In the genomic region with DNA sequence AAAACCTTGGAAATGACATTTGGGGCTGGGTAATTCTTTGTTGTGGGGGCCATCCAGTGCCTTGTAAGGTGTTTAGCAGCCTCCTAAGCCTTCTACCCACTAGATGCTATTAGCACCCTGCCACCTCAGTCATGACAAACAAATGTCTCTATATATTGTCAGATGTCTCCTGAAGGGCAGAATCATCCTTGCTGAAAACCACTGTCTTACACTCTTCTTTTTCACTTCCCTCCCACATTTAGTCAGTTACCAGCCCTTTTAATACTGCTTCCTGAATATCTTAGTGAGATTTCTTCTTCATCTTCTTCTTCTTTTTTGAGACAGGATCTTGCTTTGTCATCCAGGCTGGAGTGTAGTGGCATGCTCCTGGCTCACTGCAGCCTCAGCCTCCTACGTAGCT, we compare ENCODE assay signal across 9 cellular contexts. TPM values are rescaled to one million over a fixed set of nuclear protein-coding genes. Genes with fewer than 3 reads are reported as not detected.
A peak's percentile ranks its signal among the peaks of the same experiment; 100 is the strongest.
DNase-seq lines count a peak whose midpoint lies in the region; ATAC-seq and TF ChIP-seq lines count a peak whose summit lies in the region.
"Had no signal": no experiment of that assay in that cellular context is flagged by ENCODE, and none has a peak within 500 bp of the region (broad histone marks: within the 10 kb centered on the region; RNA-seq: fewer than 3 reads in every experiment).

No MANE protein-coding gene starts in this region.

- TF ChIP-seq CTCF in GM10266 (IDR thresholded peaks at IDR 0.05; ENCODE audit: control insufficient read depth, insufficient read depth, low read depth, missing control alignments) (no peak), osteoblast (IDR thresholded peaks at IDR 0.05; ENCODE audit: extremely low read depth, low read depth, low read length) (no peak)

- POLR2A ChIA-PET in HEK293T (lab: Yijun Ruan, JAX): no interaction called here

- H3K9me3 ChIP-seq in osteoblast (ENCODE audit: low read depth, low read length): no peaks in the 10 kb centered on the region

- H3K4me3 ChIP-seq in osteoblast (ENCODE audit: insufficient read depth, low read length): no peak overlapping the region
- H3K4me3 ChIP-seq: lung had no signal

- H3K4me1 ChIP-seq in osteoblast (ENCODE audit: insufficient read depth, low read length): no peaks in the 10 kb centered on the region

- CTCF ChIA-PET in HEK293T (lab: Yijun Ruan, JAX): no interaction called here

- ATAC-seq in GM19467 (IDR thresholded peaks at IDR 0.05; ENCODE audit: unreplicated experiment) (peak; percentile 51), left lobe of liver (peak; percentile 15)

- H3K27me3 ChIP-seq in osteoblast (ENCODE audit: insufficient read depth, low read length): no peaks in the 10 kb centered on the region

- H4K20me1 ChIP-seq in osteoblast (ENCODE audit: insufficient read depth, low read length): peaks cover 50% of the 10 kb centered on the region

- H3K4me2 ChIP-seq in osteoblast (ENCODE audit: insufficient read depth, low read length): no peak overlapping the region

- peaks cover under 1% of the 10 kb centered on the region for H3K36me3 ChIP-seq in osteoblast (ENCODE audit: insufficient read depth, low read length)

- H2AFZ ChIP-seq in osteoblast (ENCODE audit: low read length): no peak overlapping the region

- H3K27ac ChIP-seq in osteoblast (ENCODE audit: low read depth, low read length): no peak overlapping the region

- peaks cover 74% of the 10 kb centered on the region for H3K79me2 ChIP-seq in osteoblast (ENCODE audit: insufficient read depth, low read length)

- DNase-seq in GM10266 (ENCODE audit: extremely low spot score) (peak; percentile 43), MV-4-11 (lab: John Stamatoyannopoulos, UW) (peak; percentile 90), left lobe of liver (ENCODE audit: low spot score) (peak; percentile 27), LoVo (ENCODE audit: low spot score) (no peak), osteoblast (ENCODE audit: insufficient read length, low spot score, missing footprints) (no peak), HEK293T (ENCODE audit: extremely low spot score) (no peak), cerebellar cortex (ENCODE audit: low spot score) (no peak)

TF ChIP-seq in HEK293T, 16 proteins besides CTCF, POLR2A, EP300 and RAD21:
- TF ChIP-seq ARNT (IDR thresholded peaks at IDR 0.05) (no peak), LEF1 (IDR thresholded peaks at IDR 0.05; ENCODE audit: borderline replicate concordance) (no peak), SP1 (IDR thresholded peaks at IDR 0.05) (no peak), TARDBP (IDR thresholded peaks at IDR 0.05) (no peak), CTBP1 (IDR thresholded peaks at IDR 0.05; ENCODE audit: borderline replicate concordance) (no peak), FOXM1 (IDR thresholded peaks at IDR 0.05; ENCODE audit: borderline replicate concordance) (no peak), ELF4 (IDR thresholded peaks at IDR 0.05) (no peak), BHLHE40 (IDR thresholded peaks at IDR 0.05; ENCODE audit: borderline replicate concordance) (no peak), FOXK2 (IDR thresholded peaks at IDR 0.05) (no peak), HDGF (IDR thresholded peaks at IDR 0.05; ENCODE audit: borderline replicate concordance) (no peak), L3MBTL2 (conservative IDR thresholded peaks at IDR 0.05) (no peak), SUZ12 (IDR thresholded peaks at IDR 0.05) (no peak), ZNF384 (IDR thresholded peaks at IDR 0.05) (no peak), FOXA1 (IDR thresholded peaks at IDR 0.05) (no peak), NFRKB (IDR thresholded peaks at IDR 0.05) (no peak)
- TF ChIP-seq, protein P1, sequence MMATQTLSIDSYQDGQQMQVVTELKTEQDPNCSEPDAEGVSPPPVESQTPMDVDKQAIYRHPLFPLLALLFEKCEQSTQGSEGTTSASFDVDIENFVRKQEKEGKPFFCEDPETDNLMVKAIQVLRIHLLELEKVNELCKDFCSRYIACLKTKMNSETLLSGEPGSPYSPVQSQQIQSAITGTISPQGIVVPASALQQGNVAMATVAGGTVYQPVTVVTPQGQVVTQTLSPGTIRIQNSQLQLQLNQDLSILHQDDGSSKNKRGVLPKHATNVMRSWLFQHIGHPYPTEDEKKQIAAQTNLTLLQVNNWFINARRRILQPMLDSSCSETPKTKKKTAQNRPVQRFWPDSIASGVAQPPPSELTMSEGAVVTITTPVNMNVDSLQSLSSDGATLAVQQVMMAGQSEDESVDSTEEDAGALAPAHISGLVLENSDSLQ (IDR thresholded peaks at IDR 0.05): no peak

RNA-seq across cellular contexts. Expression of a gene that starts 33.1 kb away (rescaled TPM):
- total RNA-seq in left lobe of liver: 29.0 TPM
- 26.4 and 33.9 TPM in 2 replicates for total RNA-seq in osteoblast

Comparison
In these comparisons a context has a peak if more than half of its experiments do, and no peak if none do; other contexts are left out.
1. DNase-seq: peak in GM10266 (single experiment), MV-4-11 (single experiment) and left lobe of liver (single experiment); none in LoVo (single experiment), osteoblast (single experiment), HEK293T (single experiment) and cerebellar cortex (single experiment).